ENCODE assay signal across 8 cellular contexts in the genomic region with DNA sequence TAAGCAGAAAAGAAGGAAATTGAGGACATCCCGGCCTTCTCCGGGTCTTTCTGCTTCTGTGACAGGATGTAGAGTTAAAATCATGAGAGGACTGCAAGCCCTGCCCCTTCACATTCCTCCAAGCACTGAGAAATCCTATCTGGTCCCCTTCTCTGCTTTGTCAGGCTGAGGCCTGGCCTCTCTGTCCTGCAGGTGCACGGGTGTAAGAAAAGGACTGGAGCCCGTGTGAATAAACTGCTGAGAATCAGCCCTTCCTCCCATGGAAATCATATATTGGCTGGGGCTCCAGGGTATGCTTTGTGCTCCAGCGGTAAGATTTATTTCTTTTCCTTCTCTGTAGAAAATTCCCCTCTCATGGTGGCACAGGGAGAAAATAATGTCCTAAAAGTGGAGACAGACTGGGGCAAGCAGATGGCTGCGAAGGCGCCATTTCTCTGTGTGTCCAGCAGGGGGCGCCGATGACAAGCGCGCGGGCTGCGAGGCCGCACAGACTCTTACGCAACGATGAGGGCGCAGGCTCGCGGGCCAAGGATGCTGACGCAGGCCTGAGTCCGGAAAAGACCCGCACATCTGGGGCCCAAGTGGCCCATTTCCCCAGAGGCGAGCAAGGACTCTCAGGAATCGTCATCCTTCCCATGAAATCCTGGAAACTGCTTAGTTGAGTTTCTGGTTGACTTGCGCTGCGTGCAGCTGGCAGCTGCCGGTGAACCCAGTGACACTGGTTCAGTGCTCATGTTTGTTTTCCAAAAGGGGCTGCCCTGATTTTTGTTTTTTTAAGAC.
DNase-seq lines count a peak whose midpoint lies in the region; ATAC-seq lines count a peak whose summit lies in the region.

No MANE protein-coding gene starts in this region.

- DNase-seq in CMK (ENCODE audit: low read depth) (peak; percentile 68), HK-2 (ENCODE audit: unreplicated experiment) (peak; percentile 74), NCI-H774 (lab: John Stamatoyannopoulos, UW) (peak; percentile 77), mesenchymal stem cell (peak; percentile 90)
- DNase-seq in activated CD8-positive, alpha-beta memory T cell treated with anti-CD3 and anti-CD28 coated beads for 1 hour (ENCODE audit: extremely low read depth in 1 of 2, low read depth in 1 of 2) = peak; percentile 32 to 65
- peak; percentile 61 to 63 (median 62) for DNase-seq in effector memory CD8-positive, alpha-beta T cell
- peak; percentile 47 for DNase-seq in stimulated activated CD8-positive, alpha-beta memory T cell treated with anti-CD3 and anti-CD28 coated beads, Interleukin-12 subunit alpha, Interleukin-12 subunit beta, amount 100 ng/mL, for 24 hours (ENCODE audit: extremely low read depth)

- peak overlapping the region in 1 of 2 experiments; percentile 18 for H2BK12ac ChIP-seq in mesenchymal stem cell (ENCODE audit: low read length in 2 of 2)

- no peak overlapping the region for H3K14ac ChIP-seq in mesenchymal stem cell (ENCODE audit: low read length in 2 of 2)

- H3K27me3 Mint-ChIP-seq in effector memory CD8-positive, alpha-beta T cell = no peaks in the 10 kb centered on the region

- peak overlapping the region in 1 of 2 donors; percentile 9 for H3K4me3 Mint-ChIP-seq in effector memory CD8-positive, alpha-beta T cell

- H2AFZ ChIP-seq in mesenchymal stem cell (ENCODE audit: low read depth, low read length) = no peak overlapping the region

- H3K36me3 ChIP-seq in mesenchymal stem cell (ENCODE audit: control insufficient read depth in 1 of 2, insufficient read depth in 2 of 2, low read depth in 1 of 2, low read length in 2 of 2) = no peaks in the 10 kb centered on the region

- no peaks in the 10 kb centered on the region for H3K79me1 ChIP-seq in mesenchymal stem cell (replicated peaks; ENCODE audit: low read length, poor library complexity, severe bottlenecking)

- no peak overlapping the region for H3K27ac Mint-ChIP-seq in effector memory CD8-positive, alpha-beta T cell

- peak overlapping the region; percentile 42 to 93 for H3K18ac ChIP-seq in mesenchymal stem cell (ENCODE audit: low read depth in 1 of 2, low read length in 2 of 2)

- H4K91ac ChIP-seq in mesenchymal stem cell (ENCODE audit: low read length) = no peak overlapping the region

- H3K4me3 ChIP-seq in mesenchymal stem cell (ENCODE audit: insufficient read depth in 1 of 2, low read depth in 1 of 2, low read length in 2 of 2) = peak overlapping the region; percentile 56 to 69

- H2BK5ac ChIP-seq in mesenchymal stem cell (ENCODE audit: low read depth, low read length, poor library complexity, severe bottlenecking) = no peak overlapping the region

- peak overlapping the region; percentile 27 for H2BK120ac ChIP-seq in mesenchymal stem cell (ENCODE audit: low read depth, low read length)

- peaks cover 0 to 6% of the 10 kb centered on the region in 2 donors for H3K9me3 Mint-ChIP-seq in effector memory CD8-positive, alpha-beta T cell

- H2BK15ac ChIP-seq in mesenchymal stem cell (ENCODE audit: low read depth, poor library complexity, severe bottlenecking) = no peak overlapping the region

- H3K4ac ChIP-seq in mesenchymal stem cell (ENCODE audit: low read depth in 1 of 2, low read length in 2 of 2) = no peak overlapping the region

- H3K36me3 Mint-ChIP-seq in effector memory CD8-positive, alpha-beta T cell (ENCODE audit: insufficient read depth) = peaks cover 8% of the 10 kb centered on the region

- H2AK5ac ChIP-seq in mesenchymal stem cell (ENCODE audit: low read length, severe bottlenecking) = no peak overlapping the region

- no peaks in the 10 kb centered on the region for H3K9me3 ChIP-seq in mesenchymal stem cell (ENCODE audit: control insufficient read depth, low read length)

- H3K27me3 ChIP-seq in mesenchymal stem cell (ENCODE audit: control insufficient read depth in 1 of 2, insufficient read depth in 1 of 2, low read length in 2 of 2) = no peaks in the 10 kb centered on the region

- H4K8ac ChIP-seq in mesenchymal stem cell (ENCODE audit: low read length) = no peak overlapping the region

- H3K4me1 Mint-ChIP-seq in effector memory CD8-positive, alpha-beta T cell (ENCODE audit: low read depth in 2 of 2) = peaks cover 5 to 6% of the 10 kb centered on the region in 2 donors

- 9% methylated on average over 24 of the region's 27 CpGs for WGBS in mesenchymal stem cell

- H3K9ac ChIP-seq in mesenchymal stem cell (ENCODE audit: low read length) = peak overlapping the region; percentile 91

- no peak overlapping the region for H3K23ac ChIP-seq in mesenchymal stem cell (ENCODE audit: low read length in 2 of 2)

- H3K4me2 ChIP-seq in mesenchymal stem cell (ENCODE audit: low read length, poor library complexity, severe bottlenecking) = peak overlapping the region; percentile 85

- peak overlapping the region; percentile 74 for H3K27ac ChIP-seq in mesenchymal stem cell (ENCODE audit: low read length, poor library complexity, severe bottlenecking)

- peak; percentile 89 for ATAC-seq in GM19468 (IDR thresholded peaks at IDR 0.05; ENCODE audit: extremely low read depth, unreplicated experiment)
- peak; percentile 92 for ATAC-seq in effector memory CD8-positive, alpha-beta T cell (replicated peaks)

- peaks cover 1% of the 10 kb centered on the region for H3K4me1 ChIP-seq in mesenchymal stem cell (ENCODE audit: control insufficient read depth, insufficient read depth, low read depth, low read length)

Comparison
In these comparisons a context has a peak if more than half of its experiments do, and no peak if none do; other contexts are left out.
1. Peak in every context shown above with its lines: DNase-seq, ATAC-seq, H3K4me3 ChIP-seq and H3K27ac ChIP-seq.